1 cellular context compared by ENCODE assay signal in genomic region chr4:112290341-112290740, GRCh38.
TF ChIP-seq lines count a peak whose summit lies in the region.

No MANE protein-coding gene starts in this region.

TF ChIP-seq in GM12878, 131 proteins besides CTCF, POLR2A, EP300 and RAD21 (continues in another document):
- TF ChIP-seq ZNF687 (IDR thresholded peaks at IDR 0.05) (peak; percentile 54; the same call in 1 of the 2 replicates), TAF1 (IDR thresholded peaks at IDR 0.05; ENCODE audit: borderline replicate concordance, low read depth, low read length) (0 out of 2 replicates have a peak, but pooled peaks have one; percentile 19), ATF3 (IDR thresholded peaks at IDR 0.05; ENCODE audit: borderline replicate concordance, extremely low read depth, low read depth, low read length) (no peak), ZZZ3 (IDR thresholded peaks at IDR 0.05; ENCODE audit: control insufficient read depth, insufficient read length, low read depth) (no peak), YY1 (IDR thresholded peaks at IDR 0.05; ENCODE audit: low read depth, low read length) (peak; percentile 92), TBL1XR1 (IDR thresholded peaks at IDR 0.05; ENCODE audit: low read depth, low read length) (no peak), TCF7 (IDR thresholded peaks at IDR 0.05; ENCODE audit: borderline replicate concordance) (no peak), ZBED1 (IDR thresholded peaks at IDR 0.05; ENCODE audit: borderline replicate concordance) (peak; percentile 66; the same call in 1 of the 2 replicates), LARP7 (IDR thresholded peaks at IDR 0.05) (no peak), EED (IDR thresholded peaks at IDR 0.05; ENCODE audit: low read depth) (peak; percentile 87), CEBPZ (IDR thresholded peaks at IDR 0.05; ENCODE audit: low read depth, low read length) (no peak), DPF2 (IDR thresholded peaks at IDR 0.05) (no peak), SMAD1 (IDR thresholded peaks at IDR 0.05; ENCODE audit: low read depth, partially characterized antibody) (no peak), ZBTB40 (IDR thresholded peaks at IDR 0.05; ENCODE audit: borderline replicate concordance) (no peak), GATAD2B (conservative IDR thresholded peaks at IDR 0.05; ENCODE audit: low read depth) (peak; percentile 90), USF2 (IDR thresholded peaks at IDR 0.05; ENCODE audit: borderline replicate concordance, low read depth, low read length) (no peak), HDAC6 (IDR thresholded peaks at IDR 0.05; ENCODE audit: unreplicated experiment) (no peak), KLF5 (IDR thresholded peaks at IDR 0.05; ENCODE audit: partially characterized antibody) (no peak), ZBTB4 (CRISPR knock-in tag; IDR thresholded peaks at IDR 0.05) (no peak), JUND (IDR thresholded peaks at IDR 0.05; ENCODE audit: low read depth, low read length) (peak; percentile 57; the same call in 1 of the 2 replicates), RCOR1 (conservative IDR thresholded peaks at IDR 0.05; ENCODE audit: low read depth, low read length) (no peak), FOS (IDR thresholded peaks at IDR 0.05; ENCODE audit: borderline replicate concordance, extremely low read depth, insufficient read length) (no peak), REST (IDR thresholded peaks at IDR 0.05; ENCODE audit: low read depth, low read length) (0 out of 2 replicates have a peak, but pooled peaks have one; percentile 8), SMARCA5 (IDR thresholded peaks at IDR 0.05) (no peak), ZNF274 (IDR thresholded peaks at IDR 0.05; ENCODE audit: insufficient read depth, insufficient read length) (no peak), MYC (IDR thresholded peaks at IDR 0.05; ENCODE audit: insufficient read depth, insufficient read length, insufficient replicate concordance, low read length, severe bottlenecking) (no peak), E2F4 (IDR thresholded peaks at IDR 0.05; ENCODE audit: low read depth, low read length) (no peak), SREBF2 (IDR thresholded peaks at IDR 0.05; ENCODE audit: low read length) (no peak)
